24 cellular contexts compared by ENCODE assay signal in the genomic region with DNA sequence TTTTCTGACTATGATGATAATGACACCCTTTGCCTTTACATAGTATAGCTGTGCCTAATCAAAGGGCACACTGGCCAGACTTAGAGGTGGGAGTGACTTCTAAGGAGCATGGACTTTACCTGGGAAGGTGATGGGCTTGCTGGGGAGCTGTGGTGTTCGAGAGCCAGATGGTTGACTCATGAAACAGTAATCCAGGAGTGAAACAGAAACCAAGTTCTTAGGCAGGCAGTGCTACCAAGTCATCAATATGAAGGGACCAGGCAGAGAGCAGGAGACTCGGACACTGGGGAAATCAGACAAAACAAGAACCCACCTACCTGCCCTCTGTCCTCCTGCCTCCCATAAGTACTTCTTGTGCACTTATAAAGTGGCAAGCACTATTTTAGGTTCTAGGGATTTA.
"Had no signal": no experiment of that assay in that cellular context is flagged by ENCODE, and none has a peak within 500 bp of the region (broad histone marks: within the 10 kb centered on the region; RNA-seq: fewer than 3 reads in every experiment).

No MANE protein-coding gene starts in this region.

- DNase-seq: activated CD4-positive, alpha-beta T cell treated with anti-CD3 and anti-CD28 coated beads for 48 hours; activated CD4-positive, alpha-beta T cell treated with anti-CD3 and anti-CD28 coated beads, Interleukin-2, amount 50 U/mL, for 4 hours; activated CD4-positive, CD25-positive, alpha-beta regulatory T cell treated with anti-CD3 and anti-CD28 coated beads, Interleukin-2, amount 50 U/mL, for 72 hours; activated CD8-positive, alpha-beta memory T cell treated with anti-CD3 and anti-CD28 coated beads, Interleukin-2, amount 10 ng/mL, durations not matched to agents 7 days and 5 days; activated effector memory CD4-positive, alpha-beta T cell treated with Interleukin-2 at 50 U/mL for 16 hours; activated naive CD4-positive, alpha-beta T cell; activated T-cell treated with anti-CD3 and anti-CD28 coated beads, Interleukin-2, amount 50 U/mL, for 24 hours; aorta; Kasumi-1; KBM-7; MV-4-11; NCI-H1092 treated with DMSO at 0.1 percent for 48 hours; NCI-H1417 treated with DMSO at 0.1 percent for 48 hours; NCI-H1694; NCI-H2029; NCI-H2107; NCI-H2171 treated with DMSO at 0.1 percent for 48 hours; NCI-H345; NCI-H510A; NCI-H526 treated with DMSO at 0.1 percent for 48 hours; PC-9; T-helper 1 cell had no signal

- H3K4me3 ChIP-seq: PC-9, SK-N-MC had no signal

- H3K4me2 ChIP-seq: PC-9 had no signal

- ATAC-seq: activated CD8-positive, alpha-beta memory T cell treated with anti-CD3 and anti-CD28 coated beads, Interleukin-2, amount 10 ng/mL, durations not matched to agents 7 days and 5 days; WTC11 had no signal

- H2AFZ ChIP-seq: PC-9 had no signal

- H3K27ac ChIP-seq: PC-9, SK-N-MC had no signal
